In genomic region chr6:161373905-161374451, GRCh38 we compare ENCODE assay signal across 1 cellular context.
TF ChIP-seq lines count a peak whose summit lies in the region.

No MANE protein-coding gene starts in this region.

TF ChIP-seq in HEK293, 187 proteins besides CTCF, POLR2A, EP300 and RAD21 (continued from another document):
- TF ChIP-seq ZNF707 (tag by site-specific recombination; IDR thresholded peaks at IDR 0.05) (peak; percentile 56), ZNF777 (tag by site-specific recombination; IDR thresholded peaks at IDR 0.05; ENCODE audit: borderline replicate concordance) (no peak)
